In genomic region chr1:62746809-62747138, GRCh38 we compare ENCODE assay signal across 17 cellular contexts.
"Had no signal": no experiment of that assay in that cellular context is flagged by ENCODE, and none has a peak within 500 bp of the region (broad histone marks: within the 10 kb centered on the region; RNA-seq: fewer than 3 reads in every experiment).

No MANE protein-coding gene starts in this region.

- H3K27ac Mint-ChIP-seq: activated CD8-positive, alpha-beta memory T cell treated with anti-CD3 and anti-CD28 coated beads, Interleukin-2, amount 10 ng/mL, durations not matched to agents 7 days and 5 days; naive thymus-derived CD8-positive, alpha-beta T cell had no signal

- DNase-seq: activated CD4-positive, alpha-beta T cell treated with anti-CD3 and anti-CD28 coated beads, Interleukin-2, amount 50 U/mL, for 4 hours; activated CD8-positive, alpha-beta memory T cell treated with anti-CD3 and anti-CD28 coated beads, Interleukin-2, amount 10 ng/mL, durations not matched to agents 7 days and 5 days; activated naive CD4-positive, alpha-beta T cell treated with anti-CD3 and anti-CD28 coated beads, Interleukin-2, amount 50 U/mL, for 16 hours; activated T-cell treated with anti-CD3 and anti-CD28 coated beads, Interleukin-2, amount 50 U/mL, for 1 hour; kidney; left lung; occipital lobe; right lobe of liver; stimulated activated CD4-positive, alpha-beta T cell treated with anti-CD3 and anti-CD28 coated beads, Interleukin-4, amount 100 ng/mL, for 4 hours; stimulated activated CD8-positive, alpha-beta memory T cell treated with anti-CD3 and anti-CD28 coated beads, Interleukin-4, amount 100 ng/mL, for 48 hours; stimulated activated naive CD8-positive, alpha-beta T cell treated with anti-CD3 and anti-CD28 coated beads, Interleukin-15, Interleukin-2, amounts not matched to agents 100 U/mL and 50 U/mL, for 24 hours; transverse colon had no signal

- H3K4me1 Mint-ChIP-seq: activated CD8-positive, alpha-beta memory T cell treated with anti-CD3 and anti-CD28 coated beads, Interleukin-2, amount 10 ng/mL, durations not matched to agents 7 days and 5 days; naive thymus-derived CD8-positive, alpha-beta T cell had no signal

- H3K36me3 Mint-ChIP-seq: activated CD8-positive, alpha-beta memory T cell treated with anti-CD3 and anti-CD28 coated beads, Interleukin-2, amount 10 ng/mL, durations not matched to agents 7 days and 5 days; naive thymus-derived CD8-positive, alpha-beta T cell had no signal

- H3K4me3 Mint-ChIP-seq: activated CD8-positive, alpha-beta memory T cell treated with anti-CD3 and anti-CD28 coated beads, Interleukin-2, amount 10 ng/mL, durations not matched to agents 7 days and 5 days; naive thymus-derived CD8-positive, alpha-beta T cell had no signal

- ATAC-seq: activated CD4-positive, CD25-positive, alpha-beta regulatory T cell treated with anti-CD3 and anti-CD28 coated beads, Interleukin-2, amount 50 U/mL, for 24 hours; activated CD8-positive, alpha-beta memory T cell treated with anti-CD3 and anti-CD28 coated beads, Interleukin-2, amount 10 ng/mL, durations not matched to agents 7 days and 5 days; stimulated activated naive CD8-positive, alpha-beta T cell treated with anti-CD3 and anti-CD28 coated beads, Interleukin-15, Interleukin-2, amounts not matched to agents 100 U/mL and 50 U/mL, for 24 hours had no signal

- H3K27ac ChIP-seq: cardiac muscle cell, esophagus muscularis mucosa, left lung, transverse colon had no signal

- H3K4me3 ChIP-seq: cardiac muscle cell, left lung, smooth muscle cell, transverse colon had no signal

- H3K9me3 Mint-ChIP-seq: naive thymus-derived CD8-positive, alpha-beta T cell had no signal

- H3K9me3 ChIP-seq: esophagus muscularis mucosa, left lung, right lobe of liver, transverse colon had no signal

- H3K4me1 ChIP-seq: left lung had no signal

- H3K36me3 ChIP-seq: cardiac muscle cell, esophagus muscularis mucosa, left lung, right lobe of liver, transverse colon had no signal

- H3K27me3 ChIP-seq: cardiac muscle cell, esophagus muscularis mucosa, left lung, right lobe of liver, transverse colon had no signal
